In the genomic region with DNA sequence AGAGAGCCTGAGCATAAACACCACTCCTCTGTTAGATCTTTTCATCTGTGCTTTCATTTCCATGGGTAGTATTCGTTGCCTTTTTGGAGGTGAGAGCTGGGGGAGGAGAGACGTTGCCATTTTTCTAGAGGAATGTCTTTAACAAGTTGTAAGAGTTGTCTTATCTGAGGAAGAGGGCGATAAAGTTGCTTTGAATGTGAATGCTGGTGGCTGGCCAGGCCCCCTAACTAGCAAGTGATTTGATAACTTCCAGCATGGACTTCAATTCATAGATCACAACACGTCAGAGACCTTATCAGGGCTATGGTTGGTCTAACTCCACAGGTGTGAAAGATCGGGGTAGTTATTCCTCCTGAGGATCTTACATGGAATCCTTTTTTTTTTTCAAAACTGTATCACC, we compare ENCODE assay signal across 24 cellular contexts. TPM values are rescaled to one million over a fixed set of nuclear protein-coding genes. Genes with fewer than 3 reads are reported as not detected.
"Had no signal": no experiment of that assay in that cellular context is flagged by ENCODE, and none has a peak within 500 bp of the region (broad histone marks: within the 10 kb centered on the region; RNA-seq: fewer than 3 reads in every experiment).

No MANE protein-coding gene starts in this region.

- H3K27me3 ChIP-seq: heart right ventricle, hepatocyte, left lung, ovary, right atrium auricular region, right lobe of liver, stomach, testis, thyroid gland, transverse colon, upper lobe of left lung had no signal

- H3K27me3 Mint-ChIP-seq: progenitor cell of endocrine pancreas had no signal

- H3K27ac ChIP-seq: heart right ventricle, ovary, right atrium auricular region, right lobe of liver, stomach, testis, thyroid gland, transverse colon had no signal

- H3K9me3 ChIP-seq: heart right ventricle, left lung, ovary, right atrium auricular region, right lobe of liver, stomach, testis, thyroid gland, transverse colon, upper lobe of left lung had no signal

- H3K36me3 Mint-ChIP-seq: stimulated activated naive B cell treated with anti-CD40 and anti-IgM and Interleukin-4, amounts not matched to agents 10 μg/mL and 1 μg/mL and 100 μg/mL, for 72 hours had no signal

- H3K4me1 ChIP-seq: heart right ventricle, right atrium auricular region, testis, transverse colon had no signal

- H3K4me1 Mint-ChIP-seq: naive thymus-derived CD8-positive, alpha-beta T cell; stimulated activated naive B cell treated with anti-CD40 and anti-IgM and Interleukin-4, amounts not matched to agents 10 μg/mL and 1 μg/mL and 100 μg/mL, for 72 hours had no signal

- ATAC-seq: heart right ventricle; left cardiac atrium; left lung; naive thymus-derived CD8-positive, alpha-beta T cell; right lobe of liver; stimulated activated naive B cell treated with anti-CD40 and anti-IgM and Interleukin-4, amounts not matched to agents 10 μg/mL and 1 μg/mL and 100 μg/mL, for 72 hours; stimulated activated naive CD8-positive, alpha-beta T cell treated with anti-CD3 and anti-CD28 coated beads, Interleukin-15, Interleukin-2, amounts not matched to agents 100 U/mL and 50 U/mL, for 24 hours had no signal

- H2AFZ ChIP-seq: hepatocyte had no signal

- H3K36me3 ChIP-seq: heart right ventricle, left lung, ovary, right atrium auricular region, right lobe of liver, stomach, thyroid gland, transverse colon, upper lobe of left lung had no signal

- H3K4me2 ChIP-seq: hepatocyte had no signal

- H3K9me3 Mint-ChIP-seq: naive thymus-derived CD8-positive, alpha-beta T cell; stimulated activated naive B cell treated with anti-CD40 and anti-IgM and Interleukin-4, amounts not matched to agents 10 μg/mL and 1 μg/mL and 100 μg/mL, for 72 hours had no signal

- H3K4me3 ChIP-seq: heart right ventricle, hepatocyte, left lung, lung, ovary, right atrium auricular region, right lobe of liver, stomach, testis, thyroid gland, transverse colon, upper lobe of left lung had no signal

- DNase-seq: heart right ventricle; kidney glomerular epithelial cell; left cardiac atrium; left lung; naive thymus-derived CD8-positive, alpha-beta T cell; ovary; right lobe of liver; stimulated activated CD4-positive, alpha-beta T cell treated with anti-CD3 and anti-CD28 coated beads, Interleukin-12 subunit alpha, Interleukin-12 subunit beta, amount 100 ng/mL, for 4 hours; stimulated activated CD4-positive, alpha-beta T cell treated with anti-CD3 and anti-CD28 coated beads, Interleukin-15, amount 100 ng/mL, for 24 hours; stimulated activated CD4-positive, alpha-beta T cell treated with anti-CD3 and anti-CD28 coated beads, Interleukin-2, amount 100 ng/mL, for 24 hours; stimulated activated CD4-positive, alpha-beta T cell treated with anti-CD3 and anti-CD28 coated beads, Interleukin-4, amount 100 ng/mL, for 1 hour; stimulated activated naive B cell treated with anti-CD40 and anti-IgM and Interleukin-4, amounts not matched to agents 10 μg/mL and 1 μg/mL and 100 μg/mL, for 72 hours; stimulated activated naive CD8-positive, alpha-beta T cell treated with anti-CD3 and anti-CD28 coated beads, Interleukin-15, Interleukin-2, amounts not matched to agents 100 U/mL and 50 U/mL, for 24 hours; stomach; testis; thyroid gland; transverse colon; upper lobe of left lung had no signal

- H3K4me3 Mint-ChIP-seq: naive thymus-derived CD8-positive, alpha-beta T cell; stimulated activated naive B cell treated with anti-CD40 and anti-IgM and Interleukin-4, amounts not matched to agents 10 μg/mL and 1 μg/mL and 100 μg/mL, for 72 hours had no signal

- H3K27ac Mint-ChIP-seq: naive thymus-derived CD8-positive, alpha-beta T cell; progenitor cell of endocrine pancreas; stimulated activated naive B cell treated with anti-CD40 and anti-IgM and Interleukin-4, amounts not matched to agents 10 μg/mL and 1 μg/mL and 100 μg/mL, for 72 hours had no signal

- H3K79me2 ChIP-seq: hepatocyte had no signal

RNA-seq across cellular contexts. Expression of gene FBP1, which starts 57.2 kb away (rescaled TPM):
- total RNA-seq: skeletal muscle tissue had no signal
- polyA plus RNA-seq: neural cell had no signal
